ENCODE assay signal across 14 cellular contexts in genomic region chr12:43349863-43350262, GRCh38.
DNase-seq lines count a peak whose midpoint lies in the region; ATAC-seq, FAIRE-seq and TF ChIP-seq lines count a peak whose summit lies in the region.
"Had no signal": no experiment of that assay in that cellular context is flagged by ENCODE, and none has a peak within 500 bp of the region (broad histone marks: within the 10 kb centered on the region; RNA-seq: fewer than 3 reads in every experiment).

No MANE protein-coding gene starts in this region.

- H3K4me1 ChIP-seq in endothelial cell of umbilical vein (ENCODE audit: control insufficient read depth, extremely low read depth, insufficient read depth, low read length) = no peaks in the 10 kb centered on the region

- H3K79me2 ChIP-seq in endothelial cell of umbilical vein (ENCODE audit: control insufficient read depth, insufficient read depth, low read length) = no peaks in the 10 kb centered on the region

- no peak overlapping the region for H3K27ac ChIP-seq in endothelial cell of umbilical vein (ENCODE audit: insufficient read depth, low read depth, low read length)
- H3K27ac ChIP-seq: thoracic aorta had no signal

- peaks cover 8% of the 10 kb centered on the region for H3K9me3 Mint-ChIP-seq in activated naive CD4-positive, alpha-beta T cell treated with anti-CD3 and anti-CD28 coated beads for 36 hours

- TF ChIP-seq CTCF in endothelial cell of umbilical vein (IDR thresholded peaks at IDR 0.05; ENCODE audit: extremely low read depth in 1 of 2, insufficient read depth in 1 of 2, low read depth in 1 of 2, low read length in 2 of 2) (peak; percentile 2 to 21), retinal pigment epithelial cell (conservative IDR thresholded peaks at IDR 0.05; ENCODE audit: low read depth, low read length) (peak; percentile 40)

- TF ChIP-seq POLR2A in endothelial cell of umbilical vein (IDR thresholded peaks at IDR 0.05; ENCODE audit: low read depth, low read length) = no peak

- no peaks in the 10 kb centered on the region for H3K36me3 Mint-ChIP-seq in activated naive CD4-positive, alpha-beta T cell treated with anti-CD3 and anti-CD28 coated beads for 36 hours (ENCODE audit: low read depth)
- H3K36me3 Mint-ChIP-seq: activated naive CD8-positive, alpha-beta T cell had no signal

- H3K9me3 ChIP-seq in endothelial cell of umbilical vein (replicated peaks; ENCODE audit: control insufficient read depth, insufficient read depth, low read length) = no peaks in the 10 kb centered on the region
- H3K9me3 ChIP-seq: thoracic aorta had no signal

- no peak overlapping the region for H3K9ac ChIP-seq in endothelial cell of umbilical vein (replicated peaks; ENCODE audit: extremely low read depth, insufficient read depth, low read length)

- CTCF ChIA-PET in endothelial cell of umbilical vein (lab: Charles Lee) = interaction anchor here (1.1 to 1.7 kb wide), 3 partner anchors 12 to 533 kb away, joined by 3 to 43 read pairs (median 3); no protein-coding TSS in a partner anchor
- CTCF ChIA-PET in activated naive CD4-positive, alpha-beta T cell treated with anti-CD3 and anti-CD28 coated beads for 36 hours (lab: Charles Lee) = no interaction called here

- no peaks in the 10 kb centered on the region for H3K36me3 ChIP-seq in endothelial cell of umbilical vein (ENCODE audit: control insufficient read depth in 2 of 2, extremely low read depth in 1 of 2, insufficient read depth in 2 of 2, low read length in 2 of 2)
- H3K36me3 ChIP-seq: thoracic aorta had no signal

- ATAC-seq in HG02884 (IDR thresholded peaks at IDR 0.05; ENCODE audit: unreplicated experiment) = no peak
- ATAC-seq: left colon had no signal

- POLR2A ChIA-PET in endothelial cell of umbilical vein (lab: Charles Lee) = no interaction called here

- dilution Hi-C loops in endothelial cell of umbilical vein (cut with MboI; ENCODE audit: extremely low pct_ligation_motif_present, low sequenced_read_pairs) = no loop called here

- no peak overlapping the region for H3K4me2 ChIP-seq in endothelial cell of umbilical vein (ENCODE audit: insufficient read depth, low read length)

- intact Hi-C loops in endothelial cell of umbilical vein (cut with micrococcal nuclease) = loop anchor here (2.0 to 5.0 kb wide), 2 partner anchors 327 to 532 kb away; no protein-coding TSS in a partner anchor
- intact Hi-C loops in activated naive CD4-positive, alpha-beta T cell treated with anti-CD3 and anti-CD28 coated beads for 36 hours (cut with micrococcal nuclease) = loop anchor here (5.0 to 10.0 kb wide), 2 partner anchors 315 to 532 kb away; no protein-coding TSS in a partner anchor

- H3K27me3 Mint-ChIP-seq in activated naive CD4-positive, alpha-beta T cell treated with anti-CD3 and anti-CD28 coated beads for 36 hours (ENCODE audit: low read depth) = peaks cover 2% of the 10 kb centered on the region
- H3K27me3 Mint-ChIP-seq: activated naive CD8-positive, alpha-beta T cell had no signal

- peak; percentile 11 for DNase-seq in NOMO-1 treated with DMSO at 0.1 percent for 48 hours (lab: John Stamatoyannopoulos, UW; ENCODE audit: unreplicated experiment)
- DNase-seq in NOMO-1 treated with dmso at 0.1 percent for 144 hours (lab: John Stamatoyannopoulos, UW; ENCODE audit: unreplicated experiment) = no peak
- DNase-seq in OCI-M1 (lab: John Stamatoyannopoulos, UW) = peak; percentile 70
- DNase-seq in endothelial cell of umbilical vein (ENCODE audit: low read depth, low spot score) = peak; percentile 33
- DNase-seq in retinal pigment epithelial cell (ENCODE audit: low read depth) = no peak
- DNase-seq in NCI-H82 treated with DMSO at 0.1 percent for 48 hours (lab: John Stamatoyannopoulos, UW; ENCODE audit: unreplicated experiment) = no peak
- no peak for DNase-seq in activated naive CD4-positive, alpha-beta T cell treated with anti-CD3 and anti-CD28 coated beads for 36 hours
- DNase-seq: activated CD4-positive, alpha-beta T cell treated with anti-CD3 and anti-CD28 coated beads, Interleukin-2, amount 50 U/mL, for 48 hours; left colon; NCI-H2029; stimulated activated CD4-positive, alpha-beta T cell treated with anti-CD3 and anti-CD28 coated beads, Interleukin-4, amount 100 ng/mL, for 4 hours had no signal

- no peaks in the 10 kb centered on the region for H3K27me3 ChIP-seq in endothelial cell of umbilical vein (ENCODE audit: control insufficient read depth in 2 of 2, insufficient read depth in 2 of 2, low read length in 2 of 2)

- no peaks in the 10 kb centered on the region for H3K4me1 Mint-ChIP-seq in activated naive CD4-positive, alpha-beta T cell treated with anti-CD3 and anti-CD28 coated beads for 36 hours (ENCODE audit: low read depth)

- no peak overlapping the region for H3K4me3 Mint-ChIP-seq in activated naive CD4-positive, alpha-beta T cell treated with anti-CD3 and anti-CD28 coated beads for 36 hours
- H3K4me3 Mint-ChIP-seq: activated naive CD8-positive, alpha-beta T cell had no signal

- no TSS peak for BruUV-seq in endothelial cell of umbilical vein (replicated peaks; lab: Mats Ljungman, UMichigan)

- no peak for FAIRE-seq in endothelial cell of umbilical vein (lab: Jason Lieb, UNC)

- H3K27ac Mint-ChIP-seq in activated naive CD4-positive, alpha-beta T cell treated with anti-CD3 and anti-CD28 coated beads for 36 hours = no peak overlapping the region
- H3K27ac Mint-ChIP-seq: activated naive CD8-positive, alpha-beta T cell had no signal

- H2AFZ ChIP-seq in endothelial cell of umbilical vein (ENCODE audit: low read depth, low read length) = no peak overlapping the region

- no peaks in the 10 kb centered on the region for H3K9me1 ChIP-seq in endothelial cell of umbilical vein (replicated peaks; ENCODE audit: control insufficient read depth, extremely low read depth, insufficient read depth, low read length)

- H4K20me1 ChIP-seq in endothelial cell of umbilical vein (replicated peaks; ENCODE audit: control insufficient read depth, extremely low read depth, insufficient read depth, low read length) = no peaks in the 10 kb centered on the region

- no peak overlapping the region for H3K4me3 ChIP-seq in endothelial cell of umbilical vein (replicated peaks in 1 of 3; ENCODE audit: insufficient read depth in 1 of 3, low read depth in 1 of 3, low read length in 3 of 3)
- H3K4me3 ChIP-seq in retinal pigment epithelial cell (ENCODE audit: low read length) = no peak overlapping the region
- H3K4me3 ChIP-seq: thoracic aorta had no signal

TF ChIP-seq in endothelial cell of umbilical vein, 7 proteins besides CTCF, POLR2A, EP300 and RAD21:
- TF ChIP-seq FOS (IDR thresholded peaks at IDR 0.05; ENCODE audit: borderline replicate concordance, insufficient read depth, low read length) (no peak), EZH2 (IDR thresholded peaks at IDR 0.05; ENCODE audit: borderline replicate concordance, low read depth, low read length, severe bottlenecking) (no peak), MYC (IDR thresholded peaks at IDR 0.05; ENCODE audit: low read depth, low read length) (no peak), GATA2 (IDR thresholded peaks at IDR 0.05; ENCODE audit: insufficient read depth, insufficient read length, low read depth, low read length) (no peak), JUN (IDR thresholded peaks at IDR 0.05; ENCODE audit: borderline replicate concordance, insufficient read depth, insufficient read length, low read depth) (no peak)
- TF ChIP-seq, protein P1, sequence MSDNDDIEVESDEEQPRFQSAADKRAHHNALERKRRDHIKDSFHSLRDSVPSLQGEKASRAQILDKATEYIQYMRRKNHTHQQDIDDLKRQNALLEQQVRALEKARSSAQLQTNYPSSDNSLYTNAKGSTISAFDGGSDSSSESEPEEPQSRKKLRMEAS (IDR thresholded peaks at IDR 0.05; ENCODE audit: insufficient read depth, insufficient read length) = no peak

Comparison
In these comparisons a context has a peak if more than half of its experiments do, and no peak if none do; other contexts are left out.
1. DNase-seq: peak in NOMO-1 treated with DMSO at 0.1 percent for 48 hours (single experiment), OCI-M1 (single experiment) and endothelial cell of umbilical vein (single experiment); none in NOMO-1 treated with dmso at 0.1 percent for 144 hours (single experiment), retinal pigment epithelial cell (single experiment), NCI-H82 treated with DMSO at 0.1 percent for 48 hours (single experiment) and activated naive CD4-positive, alpha-beta T cell treated with anti-CD3 and anti-CD28 coated beads for 36 hours (single experiment).